Comparison of ENCODE assay signal across 14 cellular contexts in the genomic region with DNA sequence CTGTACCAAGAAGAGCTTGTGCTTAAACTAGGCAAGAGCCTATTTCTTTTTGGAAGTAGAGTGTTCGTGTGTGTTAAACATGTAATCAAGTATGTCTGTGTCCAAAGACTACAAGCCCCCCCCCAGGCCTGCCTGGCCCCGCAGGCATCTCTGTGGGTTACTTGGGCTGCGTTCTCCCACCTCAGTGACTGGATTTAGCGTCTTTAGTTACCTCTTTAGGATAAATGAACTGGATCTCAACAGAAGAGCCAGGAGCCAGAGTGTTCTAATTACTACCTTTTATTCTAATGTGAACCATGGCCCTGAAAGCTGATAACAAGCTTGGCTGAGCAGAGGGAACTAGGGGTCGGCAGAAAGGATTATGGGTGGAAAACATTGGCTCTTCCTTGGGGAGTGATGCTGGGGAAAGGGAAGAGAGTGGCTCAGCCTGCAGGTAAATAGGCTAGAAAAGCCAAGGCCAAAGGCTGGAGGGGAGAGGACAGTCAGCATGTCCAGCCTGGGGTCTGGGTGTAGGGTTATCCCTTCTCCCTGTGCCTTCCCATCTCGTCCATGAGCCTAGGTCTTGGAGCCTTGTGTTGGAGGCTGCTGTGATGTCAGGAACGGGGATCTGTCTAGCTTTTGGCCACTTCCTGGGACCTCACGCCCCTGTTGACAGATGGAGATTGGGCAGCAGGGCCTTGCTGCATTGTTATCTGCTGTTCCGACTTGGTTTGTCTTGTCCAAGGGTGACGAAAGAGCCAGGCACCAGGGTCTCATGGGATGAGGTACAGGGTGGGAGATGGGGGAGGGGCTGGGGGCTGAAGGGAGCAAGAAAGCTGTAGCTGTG. TPM values are rescaled to one million over a fixed set of nuclear protein-coding genes. Genes with fewer than 3 reads are reported as not detected.
DNase-seq lines count a peak whose midpoint lies in the region; ATAC-seq and TF ChIP-seq lines count a peak whose summit lies in the region.
"Had no signal": no experiment of that assay in that cellular context is flagged by ENCODE, and none has a peak within 500 bp of the region (broad histone marks: within the 10 kb centered on the region; RNA-seq: fewer than 3 reads in every experiment).

No MANE protein-coding gene starts in this region.

- H3K79me1 ChIP-seq in IMR-90 (ENCODE audit: low read depth in 1 of 2, low read length in 2 of 2) = peaks cover 0 to 15% of the 10 kb centered on the region in 2 experiments; a peak in 1 of 4 replicates

- TF ChIP-seq POLR2A in IMR-90 (IDR thresholded peaks at IDR 0.05; ENCODE audit: low read depth, low read length) = no peak

- no peaks in the 10 kb centered on the region for H3K9me3 ChIP-seq in IMR-90 (ENCODE audit: control insufficient read depth, insufficient read depth, low read length)
- H3K9me3 ChIP-seq: left lung, transverse colon had no signal

- no peak overlapping the region for H3K9ac ChIP-seq in IMR-90 (ENCODE audit: low read depth, low read length)

- H3K4me1 Mint-ChIP-seq in activated naive CD8-positive, alpha-beta T cell treated with anti-CD3 and anti-CD28 coated beads for 36 hours = peaks cover 8% of the 10 kb centered on the region
- H3K4me1 Mint-ChIP-seq in nephron = no peaks in the 10 kb centered on the region

- CTCF ChIA-PET in IMR-90 (lab: Yijun Ruan, JAX) = interaction anchor here (0.6 kb wide), 1 partner anchor 169 kb away, joined by 3 read pairs; no protein-coding TSS in a partner anchor

- peaks cover 19% of the 10 kb centered on the region for H3K4me1 ChIP-seq in IMR-90 (ENCODE audit: control insufficient read depth, insufficient read depth, low read length)
- H3K4me1 ChIP-seq: left lung, transverse colon had no signal

- BruUV-seq in IMR-90 (replicated peaks; lab: Mats Ljungman, UMichigan) = no TSS peak

- H2AFZ ChIP-seq in IMR-90 (replicated peaks; ENCODE audit: low read length, poor library complexity) = no peak overlapping the region

- no peak overlapping the region for H2BK15ac ChIP-seq in IMR-90 (ENCODE audit: low read depth, low read length)

- no peak overlapping the region for H2BK5ac ChIP-seq in IMR-90 (ENCODE audit: low read depth, low read length, poor library complexity, severe bottlenecking)

- peak overlapping the region; percentile 42 for H2AK9ac ChIP-seq in IMR-90 (replicated peaks; ENCODE audit: low read depth, low read length, poor library complexity)

- 100% methylated on average over 1 of the region's 10 CpGs; no CpG with 5 or more reads in 1 of the 2 experiments for WGBS in IMR-90 (ENCODE audit: extremely low coverage in 2 of 2, insufficient read length in 1 of 2), 2 experiments

- H3K9me1 ChIP-seq in IMR-90 (ENCODE audit: insufficient read depth, low read length) = peaks cover 33% of the 10 kb centered on the region

- intact Hi-C loops in IMR-90 (cut with micrococcal nuclease) = no loop called here

- H3K4me3 ChIP-seq in GM06990 (replicated peaks; ENCODE audit: low read depth, low read length) (no peak overlapping the region), IMR-90 (ENCODE audit: insufficient read depth, low read depth, low read length) (no peak overlapping the region)
- H3K4me3 ChIP-seq: left lung, transverse colon had no signal

- H4K5ac ChIP-seq in IMR-90 (ENCODE audit: low read depth, low read length) = no peak overlapping the region

- peaks cover 7% of the 10 kb centered on the region; the same call in 1 of the 2 replicates for H4K20me1 ChIP-seq in IMR-90 (ENCODE audit: insufficient read depth, low read length)

- H3K14ac ChIP-seq in IMR-90 (replicated peaks; ENCODE audit: low read depth, low read length) = no peak overlapping the region

- H3K23ac ChIP-seq in IMR-90 (ENCODE audit: low read depth, low read length) = no peak overlapping the region

- ATAC-seq in IMR-90 (ENCODE audit: low read depth) = no peak
- no peak for ATAC-seq in HG02973 (IDR thresholded peaks at IDR 0.05; ENCODE audit: unreplicated experiment)
- no peak for ATAC-seq in GM21381 (IDR thresholded peaks at IDR 0.05; ENCODE audit: unreplicated experiment)
- ATAC-seq: left lung, Right ventricle myocardium inferior had no signal

- no peak overlapping the region for H3K4ac ChIP-seq in IMR-90 (ENCODE audit: low read depth, low read length)

- no peak overlapping the region for H4K91ac ChIP-seq in IMR-90 (ENCODE audit: insufficient read depth, low read depth, low read length)

- H2BK120ac ChIP-seq in IMR-90 (ENCODE audit: low read depth, low read length) = no peak overlapping the region

- in situ Hi-C loops in IMR-90 (cut with MboI; ENCODE audit: low sequenced_read_pairs) = no loop called here

- H3K9me3 Mint-ChIP-seq in activated naive CD8-positive, alpha-beta T cell treated with anti-CD3 and anti-CD28 coated beads for 36 hours = no peaks in the 10 kb centered on the region
- no peaks in the 10 kb centered on the region for H3K9me3 Mint-ChIP-seq in nephron

- H3K56ac ChIP-seq in IMR-90 (ENCODE audit: extremely low read depth, insufficient read depth, low read length) = no peak overlapping the region

- H2AK5ac ChIP-seq in IMR-90 (ENCODE audit: low read depth, low read length) = no peak overlapping the region

- TF ChIP-seq RAD21 in IMR-90 (IDR thresholded peaks at IDR 0.05; ENCODE audit: low read length) = no peak

- DNase-seq in GM06990 (ENCODE audit: extremely low read depth, insufficient read length) (peak; percentile 59), IMR-90 (no peak), HCEC 1CT (no peak)
- no peak for DNase-seq in activated naive CD8-positive, alpha-beta T cell treated with anti-CD3 and anti-CD28 coated beads for 36 hours
- no peak for DNase-seq in activated CD4-positive, alpha-beta T cell treated with anti-CD3 and anti-CD28 coated beads for 1 hour
- DNase-seq: activated T-cell treated with anti-CD3 and anti-CD28 coated beads, Interleukin-2, amount 50 U/mL, for 48 hours; left lung; NCI-H1694 treated with DMSO at 0.1 percent for 48 hours; NCI-H526; transverse colon had no signal

- H3K27ac Mint-ChIP-seq in activated naive CD8-positive, alpha-beta T cell treated with anti-CD3 and anti-CD28 coated beads for 36 hours = peak overlapping the region; percentile 4
- H3K27ac Mint-ChIP-seq in nephron = peak overlapping the region in 2 of 3 experiments; percentile 34 to 59

- no peak overlapping the region for H3K4me2 ChIP-seq in IMR-90 (ENCODE audit: low read depth, low read length)

- H3K36me3 ChIP-seq in GM06990 (ENCODE audit: control insufficient read depth, insufficient read depth, low read length) = peaks cover 59% of the 10 kb centered on the region
- H3K36me3 ChIP-seq in IMR-90 (ENCODE audit: control insufficient read depth, insufficient read depth, low read length) = peaks cover 24% of the 10 kb centered on the region

- H3K18ac ChIP-seq in IMR-90 (ENCODE audit: low read depth, low read length) = no peak overlapping the region

- H4K8ac ChIP-seq in IMR-90 (ENCODE audit: low read depth in 2 of 2, low read length in 2 of 2) = no peak overlapping the region

- TF ChIP-seq CTCF in GM06990 (IDR thresholded peaks at IDR 0.05; ENCODE audit: insufficient read depth, low read length, poor library complexity, severe bottlenecking) (no peak), IMR-90 (conservative IDR thresholded peaks at IDR 0.05; ENCODE audit: low read depth, low read length) (no peak), nephron (IDR thresholded peaks at IDR 0.05; ENCODE audit: unreplicated experiment in 3 of 3) (no peak)

- dilution Hi-C loops in IMR-90 (cut with HindIII; ENCODE audit: low sequenced_read_pairs, unreplicated experiment) = no loop called here

- POLR2A ChIA-PET in IMR-90 (lab: Charles Lee; ENCODE audit: unreplicated experiment) = no interaction called here

- 0 out of 2 replicates have a peak overlapping the region, but pooled peaks have one; percentile 20 for H2BK20ac ChIP-seq in IMR-90 (ENCODE audit: low read depth, low read length)

- H3K4me3 Mint-ChIP-seq in activated naive CD8-positive, alpha-beta T cell treated with anti-CD3 and anti-CD28 coated beads for 36 hours = no peak overlapping the region
- H3K4me3 Mint-ChIP-seq in nephron = no peak overlapping the region

- no peaks in the 10 kb centered on the region for H3K27me3 Mint-ChIP-seq in activated naive CD8-positive, alpha-beta T cell treated with anti-CD3 and anti-CD28 coated beads for 36 hours
- H3K27me3 Mint-ChIP-seq in nephron (ENCODE audit: low read depth) = no peaks in the 10 kb centered on the region

- peaks cover 41% of the 10 kb centered on the region for H3K36me3 Mint-ChIP-seq in activated naive CD8-positive, alpha-beta T cell treated with anti-CD3 and anti-CD28 coated beads for 36 hours
- H3K36me3 Mint-ChIP-seq in nephron (ENCODE audit: low read depth) = peaks cover 39% of the 10 kb centered on the region

- H3K27ac ChIP-seq in IMR-90 (ENCODE audit: insufficient read depth, low read length) = no peak overlapping the region
- H3K27ac ChIP-seq: left lung, transverse colon had no signal

- H3K27me3 ChIP-seq in GM06990 (replicated peaks; ENCODE audit: control insufficient read depth, insufficient read depth, low read length) (no peaks in the 10 kb centered on the region), IMR-90 (ENCODE audit: control insufficient read depth, insufficient read depth, low read length) (no peaks in the 10 kb centered on the region)
- H3K27me3 ChIP-seq: left lung, transverse colon had no signal

TF ChIP-seq in IMR-90, 13 proteins besides CTCF, POLR2A, EP300 and RAD21 (continues in another document):
- no peak for TF ChIP-seq MAZ (IDR thresholded peaks at IDR 0.05; ENCODE audit: borderline replicate concordance, low read depth, low read length)
- TF ChIP-seq RCOR1 (IDR thresholded peaks at IDR 0.05; ENCODE audit: insufficient replicate concordance, low read length) = no peak
- no peak for TF ChIP-seq MAFK (IDR thresholded peaks at IDR 0.05; ENCODE audit: low read depth, low read length)
- TF ChIP-seq FOS (IDR thresholded peaks at IDR 0.05; ENCODE audit: low read depth, low read length) = no peak

RNA-seq across cellular contexts. Expression of gene CD74, which starts 11.1 kb away (rescaled TPM):
- 0.18 and 0.28 TPM in 2 replicates for total RNA-seq in IMR-90 (2012; rRNA removed)
- polyA plus RNA-seq in IMR-90 (2012; rRNA removed) = 1.1 and 1.5 TPM in 2 replicates
- 1.4 and 3.4 TPM in 2 replicates for polyA plus RNA-seq in IMR-90 (2012; cell fraction: cytosol; rRNA removed)
- polyA plus RNA-seq in IMR-90 (2012; cell fraction: nucleus; rRNA removed; ENCODE audit: low replicate concordance) = 0.60 and 0.64 TPM in 2 replicates
- 100 to 1,000 TPM; 290 to 294 TPM for total RNA-seq in activated naive CD8-positive, alpha-beta T cell treated with anti-CD3 and anti-CD28 coated beads for 36 hours

RNA-seq across cellular contexts. Expression of gene TCOF1, which starts 44.1 kb away (rescaled TPM):
- 18.3 and 19.7 TPM in 2 replicates for total RNA-seq in IMR-90 (2012; rRNA removed)
- polyA plus RNA-seq in IMR-90 (2012; rRNA removed) = 18.2 and 18.8 TPM in 2 replicates
- polyA plus RNA-seq in IMR-90 (2012; cell fraction: cytosol; rRNA removed) = 11.7 and 14.4 TPM in 2 replicates
- polyA plus RNA-seq in IMR-90 (2012; cell fraction: nucleus; rRNA removed; ENCODE audit: low replicate concordance) = 43.7 and 51.8 TPM in 2 replicates
- total RNA-seq in activated naive CD8-positive, alpha-beta T cell treated with anti-CD3 and anti-CD28 coated beads for 36 hours = 100 to 1,000 TPM; 138 to 140 TPM

RNA-seq across cellular contexts. Expression of gene RPS14, which starts 48.0 kb away (rescaled TPM):
- total RNA-seq in IMR-90 (2012; rRNA removed) = 7,310 and 7,583 TPM in 2 replicates
- polyA plus RNA-seq in IMR-90 (2012; rRNA removed) = 6,296 and 6,747 TPM in 2 replicates
- 5,609 and 17,745 TPM in 2 replicates for polyA plus RNA-seq in IMR-90 (2012; cell fraction: cytosol; rRNA removed)
- polyA plus RNA-seq in IMR-90 (2012; cell fraction: nucleus; rRNA removed; ENCODE audit: low replicate concordance) = 873 and 3,349 TPM in 2 replicates
- 1,000 to 10,000 TPM; 2,978 to 3,004 TPM for total RNA-seq in activated naive CD8-positive, alpha-beta T cell treated with anti-CD3 and anti-CD28 coated beads for 36 hours

Comparison
In these comparisons a context has a peak if more than half of its experiments do, and no peak if none do; other contexts are left out.
1. RNA of gene CD74, which starts 11.1 kb away (total RNA-seq): 290 to 294 TPM in activated naive CD8-positive, alpha-beta T cell treated with anti-CD3 and anti-CD28 coated beads for 36 hours; 0.18 to 0.28 TPM in IMR-90; every median in the first group is over 100 times any median in the second.